ENCODE assay signal across 20 cellular contexts in the genomic region with DNA sequence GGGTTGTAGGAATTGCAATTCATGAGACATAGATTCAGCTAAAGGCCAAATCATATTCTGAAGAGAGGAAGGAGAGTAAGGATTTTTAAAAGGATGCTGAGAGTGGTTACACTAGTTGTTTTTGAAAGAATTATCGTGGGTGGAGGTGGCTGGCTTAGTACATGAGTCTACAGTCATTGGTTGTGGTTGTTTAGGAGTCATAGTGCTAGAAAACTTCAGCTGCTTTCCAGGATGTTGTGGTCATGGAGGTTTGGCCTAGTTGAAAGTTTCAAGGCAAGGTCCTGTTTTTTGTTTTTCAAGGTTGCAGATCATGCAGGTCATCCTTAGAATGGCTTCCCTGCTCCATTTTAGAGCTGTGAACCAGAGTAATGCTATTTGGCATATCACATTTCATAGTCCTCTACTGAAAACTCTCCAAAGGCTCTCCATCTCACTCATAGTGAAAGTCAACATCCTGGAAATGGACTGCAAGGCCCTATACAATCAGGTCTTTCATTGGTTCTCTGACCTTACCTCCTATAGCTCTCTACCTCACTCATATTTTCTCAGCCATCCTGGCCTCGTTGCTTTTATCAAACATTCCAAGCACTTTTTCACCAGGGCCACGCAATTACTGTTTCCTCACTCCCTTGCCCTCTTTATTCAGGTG. TPM values are rescaled to one million over a fixed set of nuclear protein-coding genes. Genes with fewer than 3 reads are reported as not detected.
DNase-seq lines count a peak whose midpoint lies in the region; ATAC-seq and TF ChIP-seq lines count a peak whose summit lies in the region.
"Had no signal": no experiment of that assay in that cellular context is flagged by ENCODE, and none has a peak within 500 bp of the region (broad histone marks: within the 10 kb centered on the region; RNA-seq: fewer than 3 reads in every experiment).

No MANE protein-coding gene starts in this region.

- H3K27ac Mint-ChIP-seq in CD4-positive, alpha-beta memory T cell, result peak overlapping the region in 6 of 7 donors; percentile 49 to 81 (median 66)
- peak overlapping the region; percentile 21 to 93 (median 74) for H3K27ac Mint-ChIP-seq in CD8-positive, alpha-beta memory T cell
- peak overlapping the region; percentile 13 to 51 for H3K27ac Mint-ChIP-seq in T-cell
- no peak overlapping the region for H3K27ac Mint-ChIP-seq in glutamatergic neuron (ENCODE audit: unreplicated experiment)
- H3K27ac Mint-ChIP-seq in endothelial cell (ENCODE audit: unreplicated experiment), result no peak overlapping the region
- H3K27ac Mint-ChIP-seq: activated naive CD4-positive, alpha-beta T cell treated with anti-CD3 and anti-CD28 coated beads, Interleukin-2, amount 50 U/mL, for 24 hours; dendritic cell treated with granulocyte-macrophage colony-stimulating factor and Interleukin-4, amounts not matched to agents 40 ng/mL and 50 ng/mL, for 4 days had no signal

- H3K9me3 ChIP-seq in CD4-positive, alpha-beta memory T cell (ENCODE audit: control insufficient read depth in 1 of 2, low read length in 2 of 2), result no peaks in the 10 kb centered on the region
- H3K9me3 ChIP-seq in CD8-positive, alpha-beta memory T cell (ENCODE audit: low read length), result peaks cover 5% of the 10 kb centered on the region
- H3K9me3 ChIP-seq: neutrophil, thyroid gland had no signal

- POLR2A ChIA-PET in CD4-positive, alpha-beta memory T cell (lab: Charles Lee; ENCODE audit: partially characterized antibody), result interaction anchor here (1.6 kb wide), 1 partner anchor 29 kb away, joined by 4 read pairs; no protein-coding TSS in a partner anchor
- POLR2A ChIA-PET in CD8-positive, alpha-beta memory T cell (lab: Charles Lee), result no interaction called here
- POLR2A ChIA-PET in T-cell (lab: Charles Lee), result no interaction called here

- H3K27me3 ChIP-seq in CD4-positive, alpha-beta memory T cell (ENCODE audit: insufficient read depth, low read length), result no peaks in the 10 kb centered on the region
- no peaks in the 10 kb centered on the region for H3K27me3 ChIP-seq in CD8-positive, alpha-beta memory T cell (ENCODE audit: insufficient read depth, low read length, poor library complexity, severe bottlenecking)
- H3K27me3 ChIP-seq: gastroesophageal sphincter, neutrophil, thyroid gland had no signal

- no peak overlapping the region for H3K4me3 ChIP-seq in CD4-positive, alpha-beta memory T cell (ENCODE audit: low read length in 2 of 2)
- H3K4me3 ChIP-seq in CD8-positive, alpha-beta memory T cell (ENCODE audit: low read length), result no peak overlapping the region
- H3K4me3 ChIP-seq in choroid plexus epithelial cell (ENCODE audit: low read depth, low read length), result no peak overlapping the region
- H3K4me3 ChIP-seq: gastroesophageal sphincter, thyroid gland had no signal

- H3K36me3 ChIP-seq in CD4-positive, alpha-beta memory T cell (ENCODE audit: insufficient read depth, low read length), result no peaks in the 10 kb centered on the region
- no peaks in the 10 kb centered on the region for H3K36me3 ChIP-seq in CD8-positive, alpha-beta memory T cell (ENCODE audit: insufficient read depth, low read length)
- H3K36me3 ChIP-seq: gastroesophageal sphincter, neutrophil, thyroid gland had no signal

- intact Hi-C loops in CD4-positive, alpha-beta memory T cell (cut with micrococcal nuclease), result no loop called here

- CTCF ChIA-PET in CD4-positive, alpha-beta memory T cell (lab: Charles Lee; ENCODE audit: partially characterized antibody), result interaction anchor here (1.0 to 1.4 kb wide), 2 partner anchors 10 to 24 kb away, joined by 3 to 4 read pairs; no protein-coding TSS in a partner anchor
- CTCF ChIA-PET in CD8-positive, alpha-beta memory T cell (lab: Charles Lee), result interaction anchor here (1.5 kb wide), 1 partner anchor 91 kb away, joined by 3 read pairs; no protein-coding TSS in a partner anchor
- CTCF ChIA-PET in T-cell (lab: Charles Lee), result interaction anchor here (0.6 to 0.8 kb wide), 2 partner anchors 91 to 462 kb away, joined by 3 read pairs; no protein-coding TSS in a partner anchor

- H3K36me3 Mint-ChIP-seq in CD4-positive, alpha-beta memory T cell, result peaks cover 8 to 21% of the 10 kb centered on the region in 2 donors
- H3K36me3 Mint-ChIP-seq in CD8-positive, alpha-beta memory T cell, result peaks cover 4 to 27% (median 6%) of the 10 kb centered on the region in 3 donors
- H3K36me3 Mint-ChIP-seq in T-cell (peaks cover 8% of the 10 kb centered on the region), glutamatergic neuron (ENCODE audit: unreplicated experiment) (peaks cover 4% of the 10 kb centered on the region), endothelial cell (ENCODE audit: low read depth, unreplicated experiment) (no peaks in the 10 kb centered on the region)

- ATAC-seq in T-cell (replicated peaks in 1 of 4) (peak; percentile 48 to 91 (median 57)), GM19455 (IDR thresholded peaks at IDR 0.05; ENCODE audit: unreplicated experiment) (no peak)
- ATAC-seq: gastroesophageal sphincter, left ventricle myocardium superior, SK-N-SH treated with all-trans-retinoic acid at 6 μM for 48 hours had no signal

- peak; percentile 43 to 66 (median 63) for DNase-seq in CD4-positive, alpha-beta memory T cell
- DNase-seq in CD8-positive, alpha-beta memory T cell, result peak in 2 of 5 donors; percentile 10 to 64
- DNase-seq in T-cell, result peak in 15 of 34 experiments; percentile 1 to 30 (median 7)
- peak; percentile 9 for DNase-seq in choroid plexus epithelial cell (ENCODE audit: low read depth)
- DNase-seq in COLO829 (ENCODE audit: low spot score), result no peak
- no peak for DNase-seq in glutamatergic neuron
- DNase-seq in endothelial cell (ENCODE audit: low spot score), result no peak
- DNase-seq: activated CD8-positive, alpha-beta memory T cell treated with anti-CD3 and anti-CD28 coated beads for 24 hours; AML-193; erythroblast; left ventricle myocardium superior; NCI-H1694 treated with DMSO at 0.1 percent for 48 hours; NCI-H446; thyroid gland had no signal

- H3K4me1 Mint-ChIP-seq in CD4-positive, alpha-beta memory T cell, result peaks cover 12 to 28% (median 15%) of the 10 kb centered on the region in 4 donors
- H3K4me1 Mint-ChIP-seq in CD8-positive, alpha-beta memory T cell, result peaks cover 31 to 32% (median 31%) of the 10 kb centered on the region in 3 donors
- H3K4me1 Mint-ChIP-seq in T-cell, result peaks cover 9 to 21% (median 14%) of the 10 kb centered on the region in 3 donors
- H3K4me1 Mint-ChIP-seq in glutamatergic neuron (ENCODE audit: low read depth, unreplicated experiment), result no peaks in the 10 kb centered on the region
- peaks cover 2% of the 10 kb centered on the region for H3K4me1 Mint-ChIP-seq in endothelial cell (ENCODE audit: unreplicated experiment)

- H3K4me1 ChIP-seq in CD4-positive, alpha-beta memory T cell (ENCODE audit: insufficient read depth, low read length), result peaks cover 14% of the 10 kb centered on the region
- H3K4me1 ChIP-seq in CD8-positive, alpha-beta memory T cell (ENCODE audit: insufficient read depth, low read length), result peaks cover 12% of the 10 kb centered on the region
- H3K4me1 ChIP-seq: gastroesophageal sphincter, thyroid gland had no signal

- H3K4me3 Mint-ChIP-seq in CD4-positive, alpha-beta memory T cell, result peak overlapping the region in 7 of 8 donors; percentile 13 to 68 (median 47)
- peak overlapping the region; percentile 13 to 70 (median 38) for H3K4me3 Mint-ChIP-seq in CD8-positive, alpha-beta memory T cell
- H3K4me3 Mint-ChIP-seq in T-cell, result no peak overlapping the region
- H3K4me3 Mint-ChIP-seq in glutamatergic neuron (ENCODE audit: unreplicated experiment), result no peak overlapping the region
- H3K4me3 Mint-ChIP-seq in endothelial cell (ENCODE audit: unreplicated experiment), result no peak overlapping the region
- H3K4me3 Mint-ChIP-seq: activated naive CD4-positive, alpha-beta T cell treated with anti-CD3 and anti-CD28 coated beads, Interleukin-2, amount 50 U/mL, for 24 hours; dendritic cell treated with granulocyte-macrophage colony-stimulating factor and Interleukin-4, amounts not matched to agents 40 ng/mL and 50 ng/mL, for 4 days had no signal

- H3K9me3 Mint-ChIP-seq in CD4-positive, alpha-beta memory T cell, result peaks cover 5 to 34% (median 24%) of the 10 kb centered on the region in 8 donors
- peaks cover 5 to 15% (median 10%) of the 10 kb centered on the region in 5 donors for H3K9me3 Mint-ChIP-seq in CD8-positive, alpha-beta memory T cell
- H3K9me3 Mint-ChIP-seq in T-cell, result peaks cover 9 to 22% (median 9%) of the 10 kb centered on the region in 3 donors
- H3K9me3 Mint-ChIP-seq in glutamatergic neuron (ENCODE audit: unreplicated experiment), result peaks cover 3% of the 10 kb centered on the region
- peaks cover 8% of the 10 kb centered on the region for H3K9me3 Mint-ChIP-seq in endothelial cell (ENCODE audit: unreplicated experiment)
- H3K9me3 Mint-ChIP-seq: activated naive CD4-positive, alpha-beta T cell treated with anti-CD3 and anti-CD28 coated beads, Interleukin-2, amount 50 U/mL, for 24 hours had no signal

- H3K27me3 Mint-ChIP-seq in CD4-positive, alpha-beta memory T cell, result no peaks in the 10 kb centered on the region
- H3K27me3 Mint-ChIP-seq in CD8-positive, alpha-beta memory T cell, result no peaks in the 10 kb centered on the region
- H3K27me3 Mint-ChIP-seq in T-cell, result no peaks in the 10 kb centered on the region
- H3K27me3 Mint-ChIP-seq in glutamatergic neuron (ENCODE audit: unreplicated experiment), result no peaks in the 10 kb centered on the region
- H3K27me3 Mint-ChIP-seq in endothelial cell (ENCODE audit: unreplicated experiment), result peaks cover 4% of the 10 kb centered on the region
- H3K27me3 Mint-ChIP-seq: activated naive CD4-positive, alpha-beta T cell treated with anti-CD3 and anti-CD28 coated beads, Interleukin-2, amount 50 U/mL, for 24 hours had no signal

- TF ChIP-seq CTCF in choroid plexus epithelial cell (conservative IDR thresholded peaks at IDR 0.05; ENCODE audit: low read depth, low read length), result no peak
- TF ChIP-seq CTCF in glutamatergic neuron (IDR thresholded peaks at IDR 0.05; ENCODE audit: partially characterized antibody, unreplicated experiment), result no peak
- TF ChIP-seq CTCF in endothelial cell (IDR thresholded peaks at IDR 0.05; ENCODE audit: unreplicated experiment), result no peak

- no peak overlapping the region for H3K27ac ChIP-seq in CD4-positive, alpha-beta memory T cell (ENCODE audit: low read depth, low read length)
- H3K27ac ChIP-seq in CD8-positive, alpha-beta memory T cell (ENCODE audit: low read depth, low read length), result no peak overlapping the region
- H3K27ac ChIP-seq: gastroesophageal sphincter, neutrophil, thyroid gland had no signal

RNA-seq across cellular contexts. Expression of gene ZBTB44, which starts 26.1 kb away (rescaled TPM):
- total RNA-seq in CD4-positive, alpha-beta memory T cell, result 10 to 100 TPM; 73.0 to 76.2 TPM
- 1 to 10 TPM; 3.0 to 8.3 TPM for polyA plus RNA-seq in CD4-positive, alpha-beta memory T cell
- total RNA-seq in CD8-positive, alpha-beta memory T cell, result 10 to 100 TPM; 41.3 to 44.0 TPM
- 8.2 TPM for polyA plus RNA-seq in CD8-positive, alpha-beta memory T cell
- total RNA-seq in T-cell (10 to 100 TPM; 48.4 to 68.1 (median 65.2) TPM), glutamatergic neuron (ENCODE audit: unreplicated experiment) (23.3 TPM), endothelial cell (ENCODE audit: unreplicated experiment) (32.6 TPM)

Comparison
In these comparisons a context has a peak if more than half of its experiments do, and no peak if none do; other contexts are left out.
1. DNase-seq: peak in CD4-positive, alpha-beta memory T cell (5 of 5) and choroid plexus epithelial cell (single experiment); none in COLO829 (single experiment), glutamatergic neuron (single experiment) and endothelial cell (single experiment).
2. H3K27ac Mint-ChIP-seq: peak in CD4-positive, alpha-beta memory T cell (6 of 7), CD8-positive, alpha-beta memory T cell (8 of 8) and T-cell (2 of 2); none in glutamatergic neuron (single experiment) and endothelial cell (single experiment).
3. H3K4me3 Mint-ChIP-seq: peak in CD4-positive, alpha-beta memory T cell (7 of 8) and CD8-positive, alpha-beta memory T cell (7 of 7); none in T-cell (0 of 3), glutamatergic neuron (single experiment) and endothelial cell (single experiment).